In the genomic region with DNA sequence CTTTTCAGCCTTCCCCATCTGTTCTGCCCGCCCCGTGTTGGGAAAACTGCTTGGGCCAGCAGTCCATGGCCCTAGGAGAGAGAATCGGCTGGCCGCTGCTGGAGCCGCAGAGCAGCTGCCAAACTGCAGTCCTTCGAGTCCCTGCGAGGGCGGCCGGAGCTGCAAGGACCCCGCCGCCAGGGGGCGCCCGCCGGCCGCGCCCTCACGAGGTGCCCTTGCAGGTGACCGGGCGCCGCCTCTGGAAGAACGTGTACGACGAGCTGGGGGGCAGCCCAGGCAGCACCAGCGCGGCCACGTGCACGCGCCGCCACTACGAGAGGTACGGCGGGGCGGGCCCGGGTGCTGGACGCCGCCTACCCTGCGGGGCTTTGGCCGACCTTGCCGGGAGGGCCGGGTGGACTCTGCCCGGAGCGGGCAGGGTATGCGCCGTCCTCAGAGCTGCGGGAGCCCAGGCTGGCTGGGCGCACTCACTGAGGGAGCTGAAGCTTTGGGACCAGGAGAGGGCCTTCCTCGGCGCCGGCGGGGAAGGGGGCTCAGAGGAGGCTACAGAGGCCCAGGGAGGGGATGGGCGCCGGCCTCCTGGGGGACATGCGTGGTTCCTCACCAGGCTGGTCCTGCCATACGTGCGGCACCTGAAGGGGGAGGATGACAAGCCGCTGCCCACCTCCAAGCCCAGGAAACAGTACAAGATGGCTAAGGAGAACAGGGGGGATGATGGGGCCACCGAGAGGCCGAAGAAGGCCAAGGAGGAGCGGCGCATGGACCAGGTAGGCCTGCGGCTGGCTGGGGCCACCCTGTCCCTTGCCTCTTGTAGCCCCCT, we compare ENCODE assay signal across 10 cellular contexts. TPM values are rescaled to one million over a fixed set of nuclear protein-coding genes. Genes with fewer than 3 reads are reported as not detected.
DNase-seq lines count a peak whose midpoint lies in the region; ATAC-seq and TF ChIP-seq lines count a peak whose summit lies in the region.
"Had no signal": no experiment of that assay in that cellular context is flagged by ENCODE, and none has a peak within 500 bp of the region (broad histone marks: within the 10 kb centered on the region; RNA-seq: fewer than 3 reads in every experiment).

No MANE protein-coding gene starts in this region.

- ATAC-seq in esophagus mucosa (peak; percentile 58), HG03565 (IDR thresholded peaks at IDR 0.05; ENCODE audit: unreplicated experiment) (no peak)

- H3K4me1 ChIP-seq in parathyroid adenoma, result peaks cover 5% of the 10 kb centered on the region

- peak; percentile 13 for TF ChIP-seq CTCF in parathyroid adenoma (IDR thresholded peaks at IDR 0.05)

- H3K79me2 ChIP-seq in parathyroid adenoma, result no peaks in the 10 kb centered on the region

- in situ Hi-C loops in KBM-7 (cut with MboI; ENCODE audit: low pct_unique_long_range_greater_than_20kb, low sequenced_read_pairs), result no loop called here

- no peak overlapping the region for H3K27ac ChIP-seq in parathyroid adenoma

- no peak overlapping the region for H3K9ac ChIP-seq in parathyroid adenoma

- no peak overlapping the region for H3K4me3 ChIP-seq in parathyroid adenoma (ENCODE audit: low read depth, low read length)

- DNase-seq in DMS53 treated with DMSO at 0.1 percent for 48 hours (lab: John Stamatoyannopoulos, UW; ENCODE audit: unreplicated experiment) (peak; percentile 91), NCI-H82 treated with DMSO at 0.1 percent for 48 hours (lab: John Stamatoyannopoulos, UW; ENCODE audit: unreplicated experiment) (peak; percentile 6), KBM-7 (no peak), NCI-H187 treated with DMSO at 0.1 percent for 48 hours (lab: John Stamatoyannopoulos, UW) (no peak), NCI-H226 (no peak)
- DNase-seq: NCI-H1092 treated with DMSO at 0.1 percent for 48 hours; stimulated activated CD4-positive, alpha-beta T cell treated with anti-CD3 and anti-CD28 coated beads, Interleukin-2, amount 100 ng/mL, for 48 hours had no signal

- no peaks in the 10 kb centered on the region for H3K36me3 ChIP-seq in parathyroid adenoma (ENCODE audit: control insufficient read depth, insufficient read depth, low read length)

- H3K27me3 ChIP-seq in parathyroid adenoma (ENCODE audit: control insufficient read depth, insufficient read depth, low read length), result no peaks in the 10 kb centered on the region

- H3K9me3 ChIP-seq in parathyroid adenoma (ENCODE audit: control insufficient read depth, low read length), result no peaks in the 10 kb centered on the region

- H2AFZ ChIP-seq in parathyroid adenoma, result no peak overlapping the region

- H3K4me2 ChIP-seq in parathyroid adenoma (ENCODE audit: low read length), result no peak overlapping the region

RNA-seq across cellular contexts. Expression of a gene that starts 13.6 kb away (rescaled TPM):
- 3.0 TPM for total RNA-seq in esophagus mucosa

RNA-seq across cellular contexts. Expression of a gene that starts 45.0 kb away (rescaled TPM):
- total RNA-seq in esophagus mucosa, result not detected

Comparison
In these comparisons a context has a peak if more than half of its experiments do, and no peak if none do; other contexts are left out.
1. DNase-seq: peak in DMS53 treated with DMSO at 0.1 percent for 48 hours (single experiment) and NCI-H82 treated with DMSO at 0.1 percent for 48 hours (single experiment); none in KBM-7 (single experiment), NCI-H187 treated with DMSO at 0.1 percent for 48 hours (single experiment) and NCI-H226 (single experiment).